Comparison of ENCODE assay signal across 23 cellular contexts in the genomic region with DNA sequence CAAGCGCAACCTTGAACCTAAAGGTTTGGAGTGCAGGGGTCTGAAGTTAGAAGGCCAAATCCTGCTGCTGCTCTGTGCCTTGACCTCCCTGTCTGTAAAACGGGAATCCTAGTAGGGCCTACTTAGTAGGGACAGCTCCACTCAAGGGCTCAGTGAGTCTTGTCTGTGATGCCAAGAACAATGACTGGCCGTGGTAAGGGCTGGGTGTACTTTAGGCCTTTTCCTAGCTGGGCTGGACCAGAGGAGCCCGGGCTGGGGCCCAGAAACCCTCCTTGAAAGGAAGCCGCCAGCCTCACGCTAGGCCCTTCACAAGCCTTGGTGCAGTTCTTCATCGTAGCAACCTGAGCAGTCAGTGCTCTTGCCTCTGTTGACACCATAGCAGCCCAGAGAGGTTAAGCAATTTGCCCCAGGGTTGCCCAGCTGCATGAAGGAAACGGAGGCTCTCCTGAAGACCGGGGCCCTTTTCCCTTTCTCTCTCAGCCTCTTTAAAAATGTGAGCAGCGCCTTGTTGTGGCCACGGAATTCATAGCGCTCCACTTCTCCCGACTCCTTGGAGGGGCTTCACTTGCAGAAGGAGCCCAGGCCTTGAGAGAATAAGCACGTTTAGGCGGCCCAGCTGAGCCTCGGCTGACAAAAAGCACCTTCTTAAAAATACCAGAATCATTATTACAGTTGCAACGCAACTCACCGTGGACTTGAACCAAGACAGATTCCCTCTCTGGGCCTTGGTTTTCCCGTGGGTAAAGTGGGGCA. TPM values are rescaled to one million over a fixed set of nuclear protein-coding genes. Genes with fewer than 3 reads are reported as not detected.
"Had no signal": no experiment of that assay in that cellular context is flagged by ENCODE, and none has a peak within 500 bp of the region (broad histone marks: within the 10 kb centered on the region; RNA-seq: fewer than 3 reads in every experiment).

No MANE protein-coding gene starts in this region.

- H3K4me3 ChIP-seq: SK-N-MC had no signal

- H3K36me3 Mint-ChIP-seq: activated naive CD4-positive, alpha-beta T cell treated with anti-CD3 and anti-CD28 coated beads, Interleukin-2, amount 10 ng/mL, durations not matched to agents 7 days and 5 days; activated naive CD8-positive, alpha-beta T cell treated with anti-CD3 and anti-CD28 coated beads for 36 hours; T-cell had no signal

- H3K27ac Mint-ChIP-seq: activated CD4-positive, alpha-beta memory T cell treated with anti-CD3 and anti-CD28 coated beads, Interleukin-2, amount 10 ng/mL, durations not matched to agents 7 days and 5 days; activated CD4-positive, alpha-beta T cell treated with anti-CD3 and anti-CD28 coated beads for 36 hours; activated naive CD4-positive, alpha-beta T cell treated with anti-CD3 and anti-CD28 coated beads, Interleukin-2, amount 10 ng/mL, durations not matched to agents 7 days and 5 days; activated naive CD8-positive, alpha-beta T cell treated with anti-CD3 and anti-CD28 coated beads for 36 hours; activated T-cell treated with anti-CD3 and anti-CD28 coated beads, Interleukin-2, amount 50 U/mL, for 72 hours; activated T-helper 2 cell treated with anti-CD3 and anti-CD28 coated beads, Interferon-gamma antibody, Interleukin-2, Interleukin-4, amounts not matched to agents 10 μg/mL and 5 μg/mL and 100 μg/mL, durations not matched to agents 14 hours and 24 hours and 36 hours; T-cell had no signal

- ATAC-seq: activated CD4-positive, alpha-beta T cell treated with anti-CD3 and anti-CD28 coated beads for 36 hours; activated T-cell treated with anti-CD3 and anti-CD28 coated beads, Interleukin-2, amount 50 U/mL, for 72 hours; PC-3; T-cell had no signal

- H3K9me3 Mint-ChIP-seq: activated CD4-positive, alpha-beta memory T cell treated with anti-CD3 and anti-CD28 coated beads, Interleukin-2, amount 10 ng/mL, durations not matched to agents 7 days and 5 days; activated naive CD4-positive, alpha-beta T cell treated with anti-CD3 and anti-CD28 coated beads, Interleukin-2, amount 10 ng/mL, durations not matched to agents 7 days and 5 days; activated naive CD8-positive, alpha-beta T cell treated with anti-CD3 and anti-CD28 coated beads for 36 hours; activated T-cell treated with anti-CD3 and anti-CD28 coated beads, Interleukin-2, amount 50 U/mL, for 72 hours; activated T-helper 2 cell treated with anti-CD3 and anti-CD28 coated beads, Interferon-gamma antibody, Interleukin-2, Interleukin-4, amounts not matched to agents 10 μg/mL and 5 μg/mL and 100 μg/mL, durations not matched to agents 14 hours and 24 hours and 36 hours; T-cell had no signal

- DNase-seq: activated CD4-positive, alpha-beta memory T cell treated with anti-CD3 and anti-CD28 coated beads, Interleukin-2, amount 10 ng/mL, durations not matched to agents 7 days and 5 days; activated CD4-positive, alpha-beta T cell treated with anti-CD3 and anti-CD28 coated beads for 36 hours; activated CD4-positive, alpha-beta T cell treated with anti-CD3 and anti-CD28 coated beads, Interleukin-2, amount 50 U/mL, for 1 hour; activated CD4-positive, CD25-positive, alpha-beta regulatory T cell; activated CD8-positive, alpha-beta memory T cell treated with anti-CD3 and anti-CD28 coated beads, Interleukin-2, amount 50 U/mL, for 4 hours; activated gamma-delta T cell treated with Interleukin-2 at 50 U/mL for 16 hours; activated naive CD4-positive, alpha-beta T cell treated with anti-CD3 and anti-CD28 coated beads, Interleukin-2, amount 10 ng/mL, durations not matched to agents 7 days and 5 days; activated naive CD8-positive, alpha-beta T cell treated with anti-CD3 and anti-CD28 coated beads for 36 hours; activated T-cell treated with anti-CD3 and anti-CD28 coated beads, Interleukin-2, amount 50 U/mL, for 72 hours; central memory CD4-positive, alpha-beta T cell; Kasumi-1; NCI-H1105 treated with DMSO at 0.1 percent for 48 hours; NCI-H1436 treated with DMSO at 0.1 percent for 48 hours; NCI-H187; NCI-H2081; NCI-H524; PC-3; T-cell; T-helper 2 cell; T1000 had no signal

- FAIRE-seq: TTC549 had no signal

- H3K4me3 Mint-ChIP-seq: activated CD4-positive, alpha-beta memory T cell treated with anti-CD3 and anti-CD28 coated beads, Interleukin-2, amount 10 ng/mL, durations not matched to agents 7 days and 5 days; activated CD4-positive, alpha-beta T cell treated with anti-CD3 and anti-CD28 coated beads for 36 hours; activated naive CD4-positive, alpha-beta T cell treated with anti-CD3 and anti-CD28 coated beads, Interleukin-2, amount 10 ng/mL, durations not matched to agents 7 days and 5 days; activated naive CD8-positive, alpha-beta T cell treated with anti-CD3 and anti-CD28 coated beads for 36 hours; activated T-cell treated with anti-CD3 and anti-CD28 coated beads, Interleukin-2, amount 50 U/mL, for 72 hours; T-cell had no signal

- H3K27ac ChIP-seq: SK-N-MC had no signal

- H3K4me1 Mint-ChIP-seq: activated CD4-positive, alpha-beta T cell treated with anti-CD3 and anti-CD28 coated beads for 36 hours; activated naive CD8-positive, alpha-beta T cell treated with anti-CD3 and anti-CD28 coated beads for 36 hours had no signal

RNA-seq across cellular contexts. Expression of a gene that starts 4.4 kb away (rescaled TPM):
- total RNA-seq: activated CD4-positive, alpha-beta memory T cell treated with anti-CD3 and anti-CD28 coated beads, Interleukin-2, amount 10 ng/mL, durations not matched to agents 7 days and 5 days; activated CD4-positive, alpha-beta T cell treated with anti-CD3 and anti-CD28 coated beads for 36 hours; activated naive CD8-positive, alpha-beta T cell treated with anti-CD3 and anti-CD28 coated beads for 36 hours; activated T-helper 2 cell treated with anti-CD3 and anti-CD28 coated beads, Interferon-gamma antibody, Interleukin-2, Interleukin-4, amounts not matched to agents 10 μg/mL and 5 μg/mL and 100 μg/mL, durations not matched to agents 14 hours and 24 hours and 36 hours; T-cell had no signal
